1 cellular context compared by ENCODE assay signal in the genomic region with DNA sequence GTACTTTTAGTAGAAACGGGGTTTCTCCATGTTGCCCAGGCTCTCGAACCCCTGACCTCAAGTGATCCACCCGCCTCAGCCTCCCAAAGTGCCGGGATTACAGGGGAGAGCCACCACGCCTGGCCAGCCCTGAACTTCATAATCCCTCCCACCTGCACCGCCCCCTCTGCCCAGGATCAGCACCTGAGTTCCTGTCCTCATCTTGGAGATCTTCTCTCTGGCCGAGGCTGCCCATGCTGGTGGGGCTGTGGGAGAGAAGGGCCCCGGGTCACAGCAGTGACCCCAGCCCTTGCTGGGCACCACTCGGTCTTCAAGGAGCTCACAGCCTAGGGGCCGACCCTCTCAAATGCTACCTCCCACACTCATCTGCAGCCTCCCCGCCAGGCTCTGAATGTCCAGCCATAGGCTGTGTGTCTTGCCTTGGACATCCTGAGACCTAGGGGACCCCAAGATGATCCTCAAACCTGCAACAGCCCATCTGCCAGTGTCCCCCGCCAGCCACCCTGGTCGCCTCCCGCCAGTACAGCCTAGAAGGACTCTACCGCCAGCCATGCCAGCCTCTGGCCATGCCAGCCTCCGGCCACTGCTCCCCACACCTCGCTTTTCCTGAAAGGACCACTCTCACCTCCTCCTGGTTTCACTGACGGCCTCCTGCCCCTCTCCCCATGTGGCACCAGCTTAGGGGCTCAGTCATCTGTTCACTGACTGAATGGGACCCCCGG.
TF ChIP-seq lines count a peak whose summit lies in the region.

No MANE protein-coding gene starts in this region.

TF ChIP-seq in H1, 55 proteins besides CTCF, POLR2A, EP300 and RAD21:
- TF ChIP-seq JUND (IDR thresholded peaks at IDR 0.05; ENCODE audit: low read length), result no peak
- no peak for TF ChIP-seq CBX5 (IDR thresholded peaks at IDR 0.05; ENCODE audit: low read depth, low read length)
- TF ChIP-seq, protein P1, sequence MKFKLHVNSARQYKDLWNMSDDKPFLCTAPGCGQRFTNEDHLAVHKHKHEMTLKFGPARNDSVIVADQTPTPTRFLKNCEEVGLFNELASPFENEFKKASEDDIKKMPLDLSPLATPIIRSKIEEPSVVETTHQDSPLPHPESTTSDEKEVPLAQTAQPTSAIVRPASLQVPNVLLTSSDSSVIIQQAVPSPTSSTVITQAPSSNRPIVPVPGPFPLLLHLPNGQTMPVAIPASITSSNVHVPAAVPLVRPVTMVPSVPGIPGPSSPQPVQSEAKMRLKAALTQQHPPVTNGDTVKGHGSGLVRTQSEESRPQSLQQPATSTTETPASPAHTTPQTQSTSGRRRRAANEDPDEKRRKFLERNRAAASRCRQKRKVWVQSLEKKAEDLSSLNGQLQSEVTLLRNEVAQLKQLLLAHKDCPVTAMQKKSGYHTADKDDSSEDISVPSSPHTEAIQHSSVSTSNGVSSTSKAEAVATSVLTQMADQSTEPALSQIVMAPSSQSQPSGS (IDR thresholded peaks at IDR 0.05; ENCODE audit: low read length), result no peak
- no peak for TF ChIP-seq EZH2 (IDR thresholded peaks at IDR 0.05; ENCODE audit: low read depth, low read length, severe bottlenecking)
- TF ChIP-seq GABPA (IDR thresholded peaks at IDR 0.05; ENCODE audit: borderline replicate concordance, insufficient read depth, low read length), result no peak
- no peak for TF ChIP-seq YY1 (IDR thresholded peaks at IDR 0.05; ENCODE audit: low read depth, low read length)
- TF ChIP-seq, protein P2, sequence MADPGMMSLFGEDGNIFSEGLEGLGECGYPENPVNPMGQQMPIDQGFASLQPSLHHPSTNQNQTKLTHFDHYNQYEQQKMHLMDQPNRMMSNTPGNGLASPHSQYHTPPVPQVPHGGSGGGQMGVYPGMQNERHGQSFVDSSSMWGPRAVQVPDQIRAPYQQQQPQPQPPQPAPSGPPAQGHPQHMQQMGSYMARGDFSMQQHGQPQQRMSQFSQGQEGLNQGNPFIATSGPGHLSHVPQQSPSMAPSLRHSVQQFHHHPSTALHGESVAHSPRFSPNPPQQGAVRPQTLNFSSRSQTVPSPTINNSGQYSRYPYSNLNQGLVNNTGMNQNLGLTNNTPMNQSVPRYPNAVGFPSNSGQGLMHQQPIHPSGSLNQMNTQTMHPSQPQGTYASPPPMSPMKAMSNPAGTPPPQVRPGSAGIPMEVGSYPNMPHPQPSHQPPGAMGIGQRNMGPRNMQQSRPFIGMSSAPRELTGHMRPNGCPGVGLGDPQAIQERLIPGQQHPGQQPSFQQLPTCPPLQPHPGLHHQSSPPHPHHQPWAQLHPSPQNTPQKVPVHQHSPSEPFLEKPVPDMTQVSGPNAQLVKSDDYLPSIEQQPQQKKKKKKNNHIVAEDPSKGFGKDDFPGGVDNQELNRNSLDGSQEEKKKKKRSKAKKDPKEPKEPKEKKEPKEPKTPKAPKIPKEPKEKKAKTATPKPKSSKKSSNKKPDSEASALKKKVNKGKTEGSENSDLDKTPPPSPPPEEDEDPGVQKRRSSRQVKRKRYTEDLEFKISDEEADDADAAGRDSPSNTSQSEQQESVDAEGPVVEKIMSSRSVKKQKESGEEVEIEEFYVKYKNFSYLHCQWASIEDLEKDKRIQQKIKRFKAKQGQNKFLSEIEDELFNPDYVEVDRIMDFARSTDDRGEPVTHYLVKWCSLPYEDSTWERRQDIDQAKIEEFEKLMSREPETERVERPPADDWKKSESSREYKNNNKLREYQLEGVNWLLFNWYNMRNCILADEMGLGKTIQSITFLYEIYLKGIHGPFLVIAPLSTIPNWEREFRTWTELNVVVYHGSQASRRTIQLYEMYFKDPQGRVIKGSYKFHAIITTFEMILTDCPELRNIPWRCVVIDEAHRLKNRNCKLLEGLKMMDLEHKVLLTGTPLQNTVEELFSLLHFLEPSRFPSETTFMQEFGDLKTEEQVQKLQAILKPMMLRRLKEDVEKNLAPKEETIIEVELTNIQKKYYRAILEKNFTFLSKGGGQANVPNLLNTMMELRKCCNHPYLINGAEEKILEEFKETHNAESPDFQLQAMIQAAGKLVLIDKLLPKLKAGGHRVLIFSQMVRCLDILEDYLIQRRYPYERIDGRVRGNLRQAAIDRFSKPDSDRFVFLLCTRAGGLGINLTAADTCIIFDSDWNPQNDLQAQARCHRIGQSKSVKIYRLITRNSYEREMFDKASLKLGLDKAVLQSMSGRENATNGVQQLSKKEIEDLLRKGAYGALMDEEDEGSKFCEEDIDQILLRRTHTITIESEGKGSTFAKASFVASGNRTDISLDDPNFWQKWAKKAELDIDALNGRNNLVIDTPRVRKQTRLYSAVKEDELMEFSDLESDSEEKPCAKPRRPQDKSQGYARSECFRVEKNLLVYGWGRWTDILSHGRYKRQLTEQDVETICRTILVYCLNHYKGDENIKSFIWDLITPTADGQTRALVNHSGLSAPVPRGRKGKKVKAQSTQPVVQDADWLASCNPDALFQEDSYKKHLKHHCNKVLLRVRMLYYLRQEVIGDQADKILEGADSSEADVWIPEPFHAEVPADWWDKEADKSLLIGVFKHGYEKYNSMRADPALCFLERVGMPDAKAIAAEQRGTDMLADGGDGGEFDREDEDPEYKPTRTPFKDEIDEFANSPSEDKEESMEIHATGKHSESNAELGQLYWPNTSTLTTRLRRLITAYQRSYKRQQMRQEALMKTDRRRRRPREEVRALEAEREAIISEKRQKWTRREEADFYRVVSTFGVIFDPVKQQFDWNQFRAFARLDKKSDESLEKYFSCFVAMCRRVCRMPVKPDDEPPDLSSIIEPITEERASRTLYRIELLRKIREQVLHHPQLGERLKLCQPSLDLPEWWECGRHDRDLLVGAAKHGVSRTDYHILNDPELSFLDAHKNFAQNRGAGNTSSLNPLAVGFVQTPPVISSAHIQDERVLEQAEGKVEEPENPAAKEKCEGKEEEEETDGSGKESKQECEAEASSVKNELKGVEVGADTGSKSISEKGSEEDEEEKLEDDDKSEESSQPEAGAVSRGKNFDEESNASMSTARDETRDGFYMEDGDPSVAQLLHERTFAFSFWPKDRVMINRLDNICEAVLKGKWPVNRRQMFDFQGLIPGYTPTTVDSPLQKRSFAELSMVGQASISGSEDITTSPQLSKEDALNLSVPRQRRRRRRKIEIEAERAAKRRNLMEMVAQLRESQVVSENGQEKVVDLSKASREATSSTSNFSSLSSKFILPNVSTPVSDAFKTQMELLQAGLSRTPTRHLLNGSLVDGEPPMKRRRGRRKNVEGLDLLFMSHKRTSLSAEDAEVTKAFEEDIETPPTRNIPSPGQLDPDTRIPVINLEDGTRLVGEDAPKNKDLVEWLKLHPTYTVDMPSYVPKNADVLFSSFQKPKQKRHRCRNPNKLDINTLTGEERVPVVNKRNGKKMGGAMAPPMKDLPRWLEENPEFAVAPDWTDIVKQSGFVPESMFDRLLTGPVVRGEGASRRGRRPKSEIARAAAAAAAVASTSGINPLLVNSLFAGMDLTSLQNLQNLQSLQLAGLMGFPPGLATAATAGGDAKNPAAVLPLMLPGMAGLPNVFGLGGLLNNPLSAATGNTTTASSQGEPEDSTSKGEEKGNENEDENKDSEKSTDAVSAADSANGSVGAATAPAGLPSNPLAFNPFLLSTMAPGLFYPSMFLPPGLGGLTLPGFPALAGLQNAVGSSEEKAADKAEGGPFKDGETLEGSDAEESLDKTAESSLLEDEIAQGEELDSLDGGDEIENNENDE (IDR thresholded peaks at IDR 0.05; ENCODE audit: insufficient replicate concordance, low read length), result no peak
- no peak for TF ChIP-seq SP1 (IDR thresholded peaks at IDR 0.05; ENCODE audit: low read depth, low read length)
- TF ChIP-seq KDM1A (IDR thresholded peaks at IDR 0.05; ENCODE audit: borderline replicate concordance, low read length), result no peak
- no peak for TF ChIP-seq CBX8 (IDR thresholded peaks at IDR 0.05; ENCODE audit: borderline replicate concordance, low read depth, low read length)
- TF ChIP-seq ASH2L (IDR thresholded peaks at IDR 0.05; ENCODE audit: low read length), result no peak
- TF ChIP-seq TCF12 (IDR thresholded peaks at IDR 0.05; ENCODE audit: low read depth, low read length), result no peak
TF ChIP-seq in H1: peak in this region for 0.
